Comparison of ENCODE assay signal across 20 cellular contexts in the genomic region with DNA sequence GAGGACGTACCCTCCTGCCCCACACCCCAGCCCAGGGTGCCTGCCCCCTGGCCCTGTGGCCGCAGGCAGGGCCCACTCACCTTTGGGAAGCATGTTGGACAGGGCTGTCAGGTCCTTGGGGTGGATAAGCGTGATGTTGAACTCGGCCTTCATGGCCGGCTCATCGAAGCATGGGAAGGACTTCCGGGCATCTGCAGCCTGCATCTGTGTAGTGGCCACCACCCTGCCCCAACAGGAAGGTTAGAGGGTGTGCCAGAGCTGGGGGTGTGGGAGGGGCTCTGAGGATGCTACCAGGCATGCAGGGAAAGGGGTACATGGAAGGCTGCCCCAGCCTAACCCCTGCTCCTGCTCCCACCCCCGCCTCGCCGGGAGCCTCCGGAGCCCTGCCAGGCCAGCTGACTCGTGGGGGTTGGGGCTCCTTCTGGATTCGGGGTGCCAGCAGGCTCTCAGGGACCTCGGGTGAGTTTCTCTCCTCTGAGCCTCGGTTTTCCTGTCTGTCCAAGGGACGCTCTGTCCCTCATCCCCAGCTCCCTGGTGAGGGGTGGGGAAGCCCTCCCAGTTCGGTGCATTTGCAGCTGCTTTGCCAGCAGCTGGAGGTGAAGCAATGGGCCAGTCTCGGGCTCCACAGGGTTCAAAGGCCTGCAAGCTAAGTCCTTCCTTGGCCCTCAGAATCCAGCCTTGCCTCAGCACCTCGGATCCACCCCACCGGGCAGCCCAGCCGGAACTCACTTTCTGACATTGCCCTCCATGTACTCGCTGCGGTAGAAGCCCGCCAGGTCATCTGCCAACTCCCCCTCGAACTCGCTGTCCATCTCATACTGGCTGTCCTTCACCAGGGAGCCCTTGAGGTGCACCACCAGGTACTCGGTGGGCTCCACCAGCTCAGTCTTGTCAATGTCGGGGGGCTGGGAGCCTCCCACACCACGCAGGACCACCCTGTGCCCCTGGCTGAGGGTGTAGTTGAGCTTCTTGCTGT. TPM values are rescaled to one million over a fixed set of nuclear protein-coding genes. Genes with fewer than 3 reads are reported as not detected.
"Had no signal": no experiment of that assay in that cellular context is flagged by ENCODE, and none has a peak within 500 bp of the region (broad histone marks: within the 10 kb centered on the region; RNA-seq: fewer than 3 reads in every experiment).

No MANE protein-coding gene starts in this region.

- H3K27ac ChIP-seq: SJCRH30, suprapubic skin had no signal

- H3K36me3 Mint-ChIP-seq: activated naive CD8-positive, alpha-beta T cell treated with anti-CD3 and anti-CD28 coated beads, Interleukin-2, amount 10 ng/mL, durations not matched to agents 7 days and 5 days; naive thymus-derived CD4-positive, alpha-beta T cell; type B pancreatic cell; WTC11 had no signal

- H3K27ac Mint-ChIP-seq: activated CD8-positive, alpha-beta T cell treated with anti-CD3 and anti-CD28 coated beads for 36 hours; activated naive CD8-positive, alpha-beta T cell treated with anti-CD3 and anti-CD28 coated beads, Interleukin-2, amount 10 ng/mL, durations not matched to agents 7 days and 5 days; naive thymus-derived CD4-positive, alpha-beta T cell; stimulated activated naive CD8-positive, alpha-beta T cell treated with anti-CD3 and anti-CD28 coated beads, Interleukin-15, Interleukin-2, amounts not matched to agents 100 ng/mL and 50 ng/mL, for 24 hours; T-helper 17 cell; type B pancreatic cell; WTC11 had no signal

- H3K9me3 Mint-ChIP-seq: activated CD8-positive, alpha-beta T cell treated with anti-CD3 and anti-CD28 coated beads for 36 hours; activated naive CD8-positive, alpha-beta T cell treated with anti-CD3 and anti-CD28 coated beads, Interleukin-2, amount 10 ng/mL, durations not matched to agents 7 days and 5 days; naive thymus-derived CD4-positive, alpha-beta T cell; stimulated activated naive CD8-positive, alpha-beta T cell treated with anti-CD3 and anti-CD28 coated beads, Interleukin-15, Interleukin-2, amounts not matched to agents 100 ng/mL and 50 ng/mL, for 24 hours; type B pancreatic cell; WTC11 had no signal

- H3K4me3 Mint-ChIP-seq: activated CD8-positive, alpha-beta T cell treated with anti-CD3 and anti-CD28 coated beads for 36 hours; activated naive CD8-positive, alpha-beta T cell treated with anti-CD3 and anti-CD28 coated beads, Interleukin-2, amount 10 ng/mL, durations not matched to agents 7 days and 5 days; naive thymus-derived CD4-positive, alpha-beta T cell; stimulated activated naive CD8-positive, alpha-beta T cell treated with anti-CD3 and anti-CD28 coated beads, Interleukin-15, Interleukin-2, amounts not matched to agents 100 ng/mL and 50 ng/mL, for 24 hours; T-helper 17 cell; type B pancreatic cell; WTC11 had no signal

- H3K4me1 Mint-ChIP-seq: activated naive CD8-positive, alpha-beta T cell treated with anti-CD3 and anti-CD28 coated beads, Interleukin-2, amount 10 ng/mL, durations not matched to agents 7 days and 5 days had no signal

- H3K9me3 ChIP-seq: SJCRH30, suprapubic skin had no signal

- H3K27me3 ChIP-seq: SJCRH30, suprapubic skin had no signal

- DNase-seq: activated CD4-positive, alpha-beta T cell treated with anti-CD3 and anti-CD28 coated beads for 4 hours; activated CD8-positive, alpha-beta T cell treated with anti-CD3 and anti-CD28 coated beads for 36 hours; activated effector memory CD4-positive, alpha-beta T cell treated with anti-CD3 and anti-CD28 coated beads, Interleukin-2, amount 50 U/mL, for 16 hours; activated naive CD8-positive, alpha-beta T cell treated with anti-CD3 and anti-CD28 coated beads, Interleukin-2, amount 10 ng/mL, durations not matched to agents 7 days and 5 days; activated T-cell treated with anti-CD3 and anti-CD28 coated beads, Interleukin-2, amount 50 U/mL, for 48 hours; dermis blood vessel endothelial cell; erythroblast; islet precursor cell; midbrain; naive thymus-derived CD4-positive, alpha-beta T cell; retina; stimulated activated CD4-positive, alpha-beta T cell treated with anti-CD3 and anti-CD28 coated beads, Interleukin-4, amount 100 ng/mL, for 4 hours; stimulated activated CD8-positive, alpha-beta memory T cell treated with anti-CD3 and anti-CD28 coated beads, Interleukin-4, amount 100 ng/mL, for 48 hours; T-helper 17 cell had no signal

- H3K27me3 Mint-ChIP-seq: activated naive CD8-positive, alpha-beta T cell treated with anti-CD3 and anti-CD28 coated beads, Interleukin-2, amount 10 ng/mL, durations not matched to agents 7 days and 5 days; stimulated activated naive CD8-positive, alpha-beta T cell treated with anti-CD3 and anti-CD28 coated beads, Interleukin-15, Interleukin-2, amounts not matched to agents 100 ng/mL and 50 ng/mL, for 24 hours; type B pancreatic cell had no signal

- H3K36me3 ChIP-seq: SJCRH30 had no signal

- H3K4me3 ChIP-seq: suprapubic skin had no signal

RNA-seq across cellular contexts. Expression of a gene that starts 9.1 kb away (rescaled TPM):
- total RNA-seq: activated CD8-positive, alpha-beta T cell treated with anti-CD3 and anti-CD28 coated beads for 36 hours had no signal

RNA-seq across cellular contexts. Expression of a gene that starts 29.4 kb away (rescaled TPM):
- total RNA-seq: activated CD8-positive, alpha-beta T cell treated with anti-CD3 and anti-CD28 coated beads for 36 hours; activated naive CD8-positive, alpha-beta T cell treated with anti-CD3 and anti-CD28 coated beads, Interleukin-2, amount 10 ng/mL, durations not matched to agents 7 days and 5 days; dermis blood vessel endothelial cell; naive thymus-derived CD4-positive, alpha-beta T cell; SJCRH30; skeletal muscle tissue; T-helper 17 cell had no signal
- polyA plus RNA-seq: naive thymus-derived CD4-positive, alpha-beta T cell had no signal

RNA-seq across cellular contexts. Expression of a gene that starts 54.5 kb away (rescaled TPM):
- total RNA-seq: SJCRH30, T-helper 17 cell had no signal
